ENCODE assay signal across 38 cellular contexts in genomic region chr3:40445062-40445461, GRCh38. TPM values are rescaled to one million over a fixed set of nuclear protein-coding genes. Genes with fewer than 3 reads are reported as not detected.
"Had no signal": no experiment of that assay in that cellular context is flagged by ENCODE, and none has a peak within 500 bp of the region (broad histone marks: within the 10 kb centered on the region; RNA-seq: fewer than 3 reads in every experiment).

No MANE protein-coding gene starts in this region.

- H3K27me3 Mint-ChIP-seq: activated naive CD4-positive, alpha-beta T cell treated with anti-CD3 and anti-CD28 coated beads, Interleukin-2, amount 10 ng/mL, durations not matched to agents 7 days and 5 days; activated naive CD4-positive, alpha-beta T cell treated with anti-CD3 and anti-CD28 coated beads, Interleukin-2, amount 50 U/mL, for 24 hours; activated naive CD8-positive, alpha-beta T cell; activated naive CD8-positive, alpha-beta T cell treated with anti-CD3 and anti-CD28 coated beads for 36 hours; activated naive CD8-positive, alpha-beta T cell treated with anti-CD3 and anti-CD28 coated beads, Interleukin-2, amount 10 ng/mL, durations not matched to agents 7 days and 5 days; activated naive CD8-positive, alpha-beta T cell treated with anti-CD3 and anti-CD28 coated beads, Interleukin-2, amount 50 U/mL, for 24 hours; activated T-cell treated with anti-CD3 and anti-CD28 coated beads, Interleukin-2, amount 50 U/mL, for 24 hours; activated T-helper 17 cell treated with anti-CD3 and anti-CD28 coated beads, Interleukin-2, amount 50 U/mL, for 72 hours; brain; central memory CD8-positive, alpha-beta T cell had no signal

- H3K9me3 Mint-ChIP-seq: activated naive CD4-positive, alpha-beta T cell treated with anti-CD3 and anti-CD28 coated beads for 36 hours; activated naive CD4-positive, alpha-beta T cell treated with anti-CD3 and anti-CD28 coated beads, Interleukin-2, amount 10 ng/mL, durations not matched to agents 7 days and 5 days; activated naive CD4-positive, alpha-beta T cell treated with anti-CD3 and anti-CD28 coated beads, Interleukin-2, amount 50 U/mL, for 24 hours; activated naive CD8-positive, alpha-beta T cell treated with anti-CD3 and anti-CD28 coated beads for 36 hours; activated naive CD8-positive, alpha-beta T cell treated with anti-CD3 and anti-CD28 coated beads, Interleukin-2, amount 10 ng/mL, durations not matched to agents 7 days and 5 days; activated naive CD8-positive, alpha-beta T cell treated with anti-CD3 and anti-CD28 coated beads, Interleukin-2, amount 50 U/mL, for 24 hours; activated T-cell treated with anti-CD3 and anti-CD28 coated beads, Interleukin-2, amount 50 U/mL, for 24 hours; activated T-cell treated with anti-CD3 and anti-CD28 coated beads, Interleukin-2, amount 50 U/mL, for 4 hours; activated T-helper 1 cell treated with anti-CD3 and anti-CD28 coated beads, Interleukin-12 subunit alpha, Interleukin-12 subunit beta, Interleukin-2, Interleukin-4 antibody, amounts not matched to agents 30 ng/mL and 10 ng/mL and 1 ng/mL, durations not matched to agents 14 hours and 24 hours and 36 hours; activated T-helper 17 cell treated with anti-CD3 and anti-CD28 coated beads, Interleukin-2, amount 50 U/mL, for 72 hours; activated T-helper 2 cell treated with anti-CD3 and anti-CD28 coated beads, Interferon-gamma antibody, Interleukin-2, Interleukin-4, amounts not matched to agents 10 μg/mL and 5 μg/mL and 100 μg/mL, durations not matched to agents 14 hours and 24 hours and 36 hours; brain; central memory CD8-positive, alpha-beta T cell had no signal

- DNase-seq: activated effector memory CD4-positive, alpha-beta T cell treated with anti-CD3 and anti-CD28 coated beads, Interleukin-2, amount 50 U/mL, for 16 hours; activated effector memory CD4-positive, alpha-beta T cell treated with Interleukin-2 at 50 U/mL for 16 hours; activated gamma-delta T cell; activated gamma-delta T cell treated with Interleukin-2 at 50 U/mL for 16 hours; activated naive CD4-positive, alpha-beta T cell; activated naive CD4-positive, alpha-beta T cell treated with anti-CD3 and anti-CD28 coated beads for 36 hours; activated naive CD4-positive, alpha-beta T cell treated with anti-CD3 and anti-CD28 coated beads, Interleukin-2, amount 10 ng/mL, durations not matched to agents 7 days and 5 days; activated naive CD4-positive, alpha-beta T cell treated with anti-CD3 and anti-CD28 coated beads, Interleukin-2, amount 50 U/mL, for 16 hours; activated naive CD4-positive, alpha-beta T cell treated with Interleukin-2 at 50 U/mL for 16 hours; activated naive CD8-positive, alpha-beta T cell treated with anti-CD3 and anti-CD28 coated beads for 36 hours; activated naive CD8-positive, alpha-beta T cell treated with anti-CD3 and anti-CD28 coated beads, Interleukin-2, amount 10 ng/mL, durations not matched to agents 7 days and 5 days; activated naive CD8-positive, alpha-beta T cell treated with anti-CD3 and anti-CD28 coated beads, Interleukin-2, amount 50 U/mL, for 24 hours; activated T-cell treated with anti-CD3 and anti-CD28 coated beads, Interleukin-2, amount 50 U/mL, for 1 hour; activated T-cell treated with anti-CD3 and anti-CD28 coated beads, Interleukin-2, amount 50 U/mL, for 24 hours; activated T-cell treated with anti-CD3 and anti-CD28 coated beads, Interleukin-2, amount 50 U/mL, for 4 hours; activated T-cell treated with anti-CD3 and anti-CD28 coated beads, Interleukin-2, amount 50 U/mL, for 48 hours; activated T-cell treated with anti-CD3 and anti-CD28 coated beads, Interleukin-2, amount 50 U/mL, for 72 hours; adrenal gland; amniotic stem cell; amygdala; anterior cingulate cortex; aorta; body of pancreas; brain microvascular endothelial cell; caudate nucleus; central memory CD4-positive, alpha-beta T cell; cerebellar nuclear complex had no signal

- ATAC-seq: activated naive CD4-positive, alpha-beta T cell treated with anti-CD3 and anti-CD28 coated beads, Interleukin-2, amount 50 U/mL, for 72 hours; activated naive CD8-positive, alpha-beta T cell treated with anti-CD3 and anti-CD28 coated beads, Interleukin-2, amount 50 U/mL, for 24 hours; activated T-cell treated with anti-CD3 and anti-CD28 coated beads, Interleukin-2, amount 50 U/mL, for 4 hours; activated T-cell treated with anti-CD3 and anti-CD28 coated beads, Interleukin-2, amount 50 U/mL, for 72 hours; activated T-helper 17 cell treated with anti-CD3 and anti-CD28 coated beads, Interleukin-2, amount 50 U/mL, for 72 hours; body of pancreas had no signal

- H3K27me3 ChIP-seq: adrenal gland, ascending aorta, body of pancreas, brain microvascular endothelial cell, breast epithelium, cardiac muscle cell had no signal

- H3K4me1 ChIP-seq: adrenal gland, ascending aorta, body of pancreas, breast epithelium had no signal

- H3K4me3 Mint-ChIP-seq: activated naive CD4-positive, alpha-beta T cell treated with anti-CD3 and anti-CD28 coated beads for 36 hours; activated naive CD4-positive, alpha-beta T cell treated with anti-CD3 and anti-CD28 coated beads, Interleukin-2, amount 10 ng/mL, durations not matched to agents 7 days and 5 days; activated naive CD4-positive, alpha-beta T cell treated with anti-CD3 and anti-CD28 coated beads, Interleukin-2, amount 50 U/mL, for 24 hours; activated naive CD8-positive, alpha-beta T cell; activated naive CD8-positive, alpha-beta T cell treated with anti-CD3 and anti-CD28 coated beads for 36 hours; activated naive CD8-positive, alpha-beta T cell treated with anti-CD3 and anti-CD28 coated beads, Interleukin-2, amount 10 ng/mL, durations not matched to agents 7 days and 5 days; activated naive CD8-positive, alpha-beta T cell treated with anti-CD3 and anti-CD28 coated beads, Interleukin-2, amount 50 U/mL, for 24 hours; activated T-cell treated with anti-CD3 and anti-CD28 coated beads, Interleukin-2, amount 50 U/mL, for 24 hours; activated T-cell treated with anti-CD3 and anti-CD28 coated beads, Interleukin-2, amount 50 U/mL, for 4 hours; activated T-cell treated with anti-CD3 and anti-CD28 coated beads, Interleukin-2, amount 50 U/mL, for 72 hours; activated T-helper 1 cell treated with anti-CD3 and anti-CD28 coated beads, Interleukin-12 subunit alpha, Interleukin-12 subunit beta, Interleukin-2, Interleukin-4 antibody, amounts not matched to agents 30 ng/mL and 10 ng/mL and 1 ng/mL, durations not matched to agents 14 hours and 24 hours and 36 hours; activated T-helper 17 cell treated with anti-CD3 and anti-CD28 coated beads, Interleukin-2, amount 50 U/mL, for 72 hours; brain; central memory CD8-positive, alpha-beta T cell had no signal

- H3K36me3 Mint-ChIP-seq: activated naive CD4-positive, alpha-beta T cell treated with anti-CD3 and anti-CD28 coated beads, Interleukin-2, amount 10 ng/mL, durations not matched to agents 7 days and 5 days had no signal

- H3K9me3 ChIP-seq: adrenal gland, ascending aorta, body of pancreas, breast epithelium had no signal

- H3K27ac Mint-ChIP-seq: activated naive CD4-positive, alpha-beta T cell treated with anti-CD3 and anti-CD28 coated beads for 36 hours; activated naive CD4-positive, alpha-beta T cell treated with anti-CD3 and anti-CD28 coated beads, Interleukin-2, amount 10 ng/mL, durations not matched to agents 7 days and 5 days; activated naive CD4-positive, alpha-beta T cell treated with anti-CD3 and anti-CD28 coated beads, Interleukin-2, amount 50 U/mL, for 24 hours; activated naive CD4-positive, alpha-beta T cell treated with anti-CD3 and anti-CD28 coated beads, Interleukin-2, amount 50 U/mL, for 72 hours; activated naive CD8-positive, alpha-beta T cell; activated naive CD8-positive, alpha-beta T cell treated with anti-CD3 and anti-CD28 coated beads for 36 hours; activated naive CD8-positive, alpha-beta T cell treated with anti-CD3 and anti-CD28 coated beads, Interleukin-2, amount 10 ng/mL, durations not matched to agents 7 days and 5 days; activated naive CD8-positive, alpha-beta T cell treated with anti-CD3 and anti-CD28 coated beads, Interleukin-2, amount 50 U/mL, for 24 hours; activated T-cell treated with anti-CD3 and anti-CD28 coated beads, Interleukin-2, amount 50 U/mL, for 24 hours; activated T-helper 1 cell treated with anti-CD3 and anti-CD28 coated beads, Interleukin-12 subunit alpha, Interleukin-12 subunit beta, Interleukin-2, Interleukin-4 antibody, amounts not matched to agents 30 ng/mL and 10 ng/mL and 1 ng/mL, durations not matched to agents 14 hours and 24 hours and 36 hours; activated T-helper 17 cell treated with anti-CD3 and anti-CD28 coated beads, Interleukin-2, amount 50 U/mL, for 72 hours; activated T-helper 2 cell treated with anti-CD3 and anti-CD28 coated beads, Interferon-gamma antibody, Interleukin-2, Interleukin-4, amounts not matched to agents 10 μg/mL and 5 μg/mL and 100 μg/mL, durations not matched to agents 14 hours and 24 hours and 36 hours; brain had no signal

- H3K4me1 Mint-ChIP-seq: activated naive CD4-positive, alpha-beta T cell treated with anti-CD3 and anti-CD28 coated beads, Interleukin-2, amount 10 ng/mL, durations not matched to agents 7 days and 5 days; activated naive CD4-positive, alpha-beta T cell treated with anti-CD3 and anti-CD28 coated beads, Interleukin-2, amount 50 U/mL, for 24 hours; activated naive CD8-positive, alpha-beta T cell treated with anti-CD3 and anti-CD28 coated beads, Interleukin-2, amount 10 ng/mL, durations not matched to agents 7 days and 5 days; activated naive CD8-positive, alpha-beta T cell treated with anti-CD3 and anti-CD28 coated beads, Interleukin-2, amount 50 U/mL, for 24 hours; activated T-helper 17 cell treated with anti-CD3 and anti-CD28 coated beads, Interleukin-2, amount 50 U/mL, for 72 hours; brain; central memory CD8-positive, alpha-beta T cell had no signal

- H3K27ac ChIP-seq: adrenal gland, ascending aorta, body of pancreas, brain microvascular endothelial cell, breast epithelium, cardiac muscle cell had no signal

- H3K4me3 ChIP-seq: adrenal gland, ascending aorta, body of pancreas, breast epithelium, cardiac muscle cell had no signal

- H3K36me3 ChIP-seq: adrenal gland, brain microvascular endothelial cell, breast epithelium, cardiac muscle cell had no signal

RNA-seq across cellular contexts. Expression of gene ENTPD3, which starts 58.1 kb away (rescaled TPM):
- total RNA-seq: activated naive CD4-positive, alpha-beta T cell treated with anti-CD3 and anti-CD28 coated beads for 36 hours; activated naive CD4-positive, alpha-beta T cell treated with anti-CD3 and anti-CD28 coated beads, Interleukin-2, amount 50 U/mL, for 72 hours; activated naive CD8-positive, alpha-beta T cell treated with anti-CD3 and anti-CD28 coated beads for 36 hours; activated naive CD8-positive, alpha-beta T cell treated with anti-CD3 and anti-CD28 coated beads, Interleukin-2, amount 10 ng/mL, durations not matched to agents 7 days and 5 days; activated T-cell treated with anti-CD3 and anti-CD28 coated beads, Interleukin-2, amount 50 U/mL, for 4 hours; activated T-cell treated with anti-CD3 and anti-CD28 coated beads, Interleukin-2, amount 50 U/mL, for 72 hours; activated T-helper 1 cell treated with anti-CD3 and anti-CD28 coated beads, Interleukin-12 subunit alpha, Interleukin-12 subunit beta, Interleukin-2, Interleukin-4 antibody, amounts not matched to agents 30 ng/mL and 10 ng/mL and 1 ng/mL, durations not matched to agents 14 hours and 24 hours and 36 hours; activated T-helper 17 cell treated with anti-CD3 and anti-CD28 coated beads, Interleukin-2, amount 50 U/mL, for 72 hours; activated T-helper 2 cell treated with anti-CD3 and anti-CD28 coated beads, Interferon-gamma antibody, Interleukin-2, Interleukin-4, amounts not matched to agents 10 μg/mL and 5 μg/mL and 100 μg/mL, durations not matched to agents 14 hours and 24 hours and 36 hours had no signal
